1 cellular context compared by ENCODE assay signal in genomic region chr18:11040823-11041712, GRCh38.
TF ChIP-seq lines count a peak whose summit lies in the region.

No MANE protein-coding gene starts in this region.

TF ChIP-seq in HepG2, 621 proteins besides CTCF, POLR2A, EP300 and RAD21 (continued from another document and continues in another):
- no peak for TF ChIP-seq LRRFIP1 (CRISPR knock-in tag; conservative IDR thresholded peaks at IDR 0.05)
- no peak for TF ChIP-seq AGO2 (optimal IDR thresholded peaks at IDR 0.05; ENCODE audit: low read depth, low read length)
- TF ChIP-seq ZNF660 (CRISPR knock-in tag; IDR thresholded peaks at IDR 0.05; ENCODE audit: borderline replicate concordance, low read depth): no peak
- TF ChIP-seq ZNF207 (IDR thresholded peaks at IDR 0.05; ENCODE audit: borderline replicate concordance): no peak
- TF ChIP-seq KLF16 (CRISPR knock-in tag; IDR thresholded peaks at IDR 0.05): 0 out of 4 replicates have a peak, but pooled peaks of 1 of the 2 experiments have one; percentile 16
- no peak for TF ChIP-seq KMT2B (CRISPR knock-in tag; IDR thresholded peaks at IDR 0.05)
- TF ChIP-seq KDM5A (IDR thresholded peaks at IDR 0.05; ENCODE audit: borderline replicate concordance, low read length): 0 out of 2 replicates have a peak, but pooled peaks have one; percentile 45
- no peak for TF ChIP-seq NFKB2 (CRISPR knock-in tag; IDR thresholded peaks at IDR 0.05; ENCODE audit: borderline replicate concordance)
- TF ChIP-seq NR2C2 (CRISPR knock-in tag; IDR thresholded peaks at IDR 0.05; ENCODE audit: borderline replicate concordance): no peak
- TF ChIP-seq ZNF460 (CRISPR knock-in tag; IDR thresholded peaks at IDR 0.05; ENCODE audit: borderline replicate concordance): no peak
- no peak for TF ChIP-seq NFYC (CRISPR knock-in tag; IDR thresholded peaks at IDR 0.05)
- no peak for TF ChIP-seq ZNF572 (CRISPR knock-in tag; IDR thresholded peaks at IDR 0.05)
- no peak for TF ChIP-seq PCBP1 (IDR thresholded peaks at IDR 0.05; ENCODE audit: borderline replicate concordance, low read depth, low read length)
- no peak for TF ChIP-seq ZNF839 (CRISPR knock-in tag; IDR thresholded peaks at IDR 0.05; ENCODE audit: borderline replicate concordance)
- no peak for TF ChIP-seq NFAT5 (CRISPR knock-in tag; IDR thresholded peaks at IDR 0.05)
- TF ChIP-seq ZNF713 (CRISPR knock-in tag; IDR thresholded peaks at IDR 0.05): no peak
- TF ChIP-seq, protein P1, sequence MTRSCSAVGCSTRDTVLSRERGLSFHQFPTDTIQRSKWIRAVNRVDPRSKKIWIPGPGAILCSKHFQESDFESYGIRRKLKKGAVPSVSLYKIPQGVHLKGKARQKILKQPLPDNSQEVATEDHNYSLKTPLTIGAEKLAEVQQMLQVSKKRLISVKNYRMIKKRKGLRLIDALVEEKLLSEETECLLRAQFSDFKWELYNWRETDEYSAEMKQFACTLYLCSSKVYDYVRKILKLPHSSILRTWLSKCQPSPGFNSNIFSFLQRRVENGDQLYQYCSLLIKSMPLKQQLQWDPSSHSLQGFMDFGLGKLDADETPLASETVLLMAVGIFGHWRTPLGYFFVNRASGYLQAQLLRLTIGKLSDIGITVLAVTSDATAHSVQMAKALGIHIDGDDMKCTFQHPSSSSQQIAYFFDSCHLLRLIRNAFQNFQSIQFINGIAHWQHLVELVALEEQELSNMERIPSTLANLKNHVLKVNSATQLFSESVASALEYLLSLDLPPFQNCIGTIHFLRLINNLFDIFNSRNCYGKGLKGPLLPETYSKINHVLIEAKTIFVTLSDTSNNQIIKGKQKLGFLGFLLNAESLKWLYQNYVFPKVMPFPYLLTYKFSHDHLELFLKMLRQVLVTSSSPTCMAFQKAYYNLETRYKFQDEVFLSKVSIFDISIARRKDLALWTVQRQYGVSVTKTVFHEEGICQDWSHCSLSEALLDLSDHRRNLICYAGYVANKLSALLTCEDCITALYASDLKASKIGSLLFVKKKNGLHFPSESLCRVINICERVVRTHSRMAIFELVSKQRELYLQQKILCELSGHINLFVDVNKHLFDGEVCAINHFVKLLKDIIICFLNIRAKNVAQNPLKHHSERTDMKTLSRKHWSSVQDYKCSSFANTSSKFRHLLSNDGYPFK (CRISPR knock-in tag; IDR thresholded peaks at IDR 0.05; ENCODE audit: borderline replicate concordance): no peak
- TF ChIP-seq PRPF4 (IDR thresholded peaks at IDR 0.05; ENCODE audit: low read depth, low read length, poor library complexity, severe bottlenecking): no peak
- TF ChIP-seq, protein P2, sequence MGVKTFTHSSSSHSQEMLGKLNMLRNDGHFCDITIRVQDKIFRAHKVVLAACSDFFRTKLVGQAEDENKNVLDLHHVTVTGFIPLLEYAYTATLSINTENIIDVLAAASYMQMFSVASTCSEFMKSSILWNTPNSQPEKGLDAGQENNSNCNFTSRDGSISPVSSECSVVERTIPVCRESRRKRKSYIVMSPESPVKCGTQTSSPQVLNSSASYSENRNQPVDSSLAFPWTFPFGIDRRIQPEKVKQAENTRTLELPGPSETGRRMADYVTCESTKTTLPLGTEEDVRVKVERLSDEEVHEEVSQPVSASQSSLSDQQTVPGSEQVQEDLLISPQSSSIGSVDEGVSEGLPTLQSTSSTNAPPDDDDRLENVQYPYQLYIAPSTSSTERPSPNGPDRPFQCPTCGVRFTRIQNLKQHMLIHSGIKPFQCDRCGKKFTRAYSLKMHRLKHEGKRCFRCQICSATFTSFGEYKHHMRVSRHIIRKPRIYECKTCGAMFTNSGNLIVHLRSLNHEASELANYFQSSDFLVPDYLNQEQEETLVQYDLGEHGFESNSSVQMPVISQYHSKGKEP (CRISPR knock-in tag; IDR thresholded peaks at IDR 0.05): no peak
- peak; percentile 38; the same call in 1 of the 2 replicates for TF ChIP-seq CHD4 (IDR thresholded peaks at IDR 0.05; ENCODE audit: borderline replicate concordance, low read length)
- TF ChIP-seq ZFP1 (CRISPR knock-in tag; IDR thresholded peaks at IDR 0.05): 0 out of 2 replicates have a peak, but pooled peaks have one; percentile 18
- no peak for TF ChIP-seq ZNF607 (CRISPR knock-in tag; IDR thresholded peaks at IDR 0.05; ENCODE audit: borderline replicate concordance)
- no peak for TF ChIP-seq DR1 (CRISPR knock-in tag; IDR thresholded peaks at IDR 0.05)
- TF ChIP-seq ZNF652 (CRISPR knock-in tag; IDR thresholded peaks at IDR 0.05; ENCODE audit: borderline replicate concordance, low read depth): no peak
- no peak for TF ChIP-seq PLRG1 (conservative IDR thresholded peaks at IDR 0.05)
- no peak for TF ChIP-seq KDM6A (CRISPR knock-in tag; IDR thresholded peaks at IDR 0.05; ENCODE audit: low read depth)
- peak; percentile 63 for TF ChIP-seq RARA (CRISPR knock-in tag; IDR thresholded peaks at IDR 0.05)
- no peak for TF ChIP-seq BCL3 (CRISPR knock-in tag; IDR thresholded peaks at IDR 0.05)
- TF ChIP-seq ZNF382 (CRISPR knock-in tag; IDR thresholded peaks at IDR 0.05; ENCODE audit: borderline replicate concordance): no peak
- TF ChIP-seq, protein P3, sequence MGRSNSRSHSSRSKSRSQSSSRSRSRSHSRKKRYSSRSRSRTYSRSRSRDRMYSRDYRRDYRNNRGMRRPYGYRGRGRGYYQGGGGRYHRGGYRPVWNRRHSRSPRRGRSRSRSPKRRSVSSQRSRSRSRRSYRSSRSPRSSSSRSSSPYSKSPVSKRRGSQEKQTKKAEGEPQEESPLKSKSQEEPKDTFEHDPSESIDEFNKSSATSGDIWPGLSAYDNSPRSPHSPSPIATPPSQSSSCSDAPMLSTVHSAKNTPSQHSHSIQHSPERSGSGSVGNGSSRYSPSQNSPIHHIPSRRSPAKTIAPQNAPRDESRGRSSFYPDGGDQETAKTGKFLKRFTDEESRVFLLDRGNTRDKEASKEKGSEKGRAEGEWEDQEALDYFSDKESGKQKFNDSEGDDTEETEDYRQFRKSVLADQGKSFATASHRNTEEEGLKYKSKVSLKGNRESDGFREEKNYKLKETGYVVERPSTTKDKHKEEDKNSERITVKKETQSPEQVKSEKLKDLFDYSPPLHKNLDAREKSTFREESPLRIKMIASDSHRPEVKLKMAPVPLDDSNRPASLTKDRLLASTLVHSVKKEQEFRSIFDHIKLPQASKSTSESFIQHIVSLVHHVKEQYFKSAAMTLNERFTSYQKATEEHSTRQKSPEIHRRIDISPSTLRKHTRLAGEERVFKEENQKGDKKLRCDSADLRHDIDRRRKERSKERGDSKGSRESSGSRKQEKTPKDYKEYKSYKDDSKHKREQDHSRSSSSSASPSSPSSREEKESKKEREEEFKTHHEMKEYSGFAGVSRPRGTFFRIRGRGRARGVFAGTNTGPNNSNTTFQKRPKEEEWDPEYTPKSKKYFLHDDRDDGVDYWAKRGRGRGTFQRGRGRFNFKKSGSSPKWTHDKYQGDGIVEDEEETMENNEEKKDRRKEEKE (IDR thresholded peaks at IDR 0.05): no peak
- TF ChIP-seq SRSF4 (IDR thresholded peaks at IDR 0.05; ENCODE audit: low read depth, low read length, poor library complexity, severe bottlenecking): no peak
- TF ChIP-seq, protein P4, sequence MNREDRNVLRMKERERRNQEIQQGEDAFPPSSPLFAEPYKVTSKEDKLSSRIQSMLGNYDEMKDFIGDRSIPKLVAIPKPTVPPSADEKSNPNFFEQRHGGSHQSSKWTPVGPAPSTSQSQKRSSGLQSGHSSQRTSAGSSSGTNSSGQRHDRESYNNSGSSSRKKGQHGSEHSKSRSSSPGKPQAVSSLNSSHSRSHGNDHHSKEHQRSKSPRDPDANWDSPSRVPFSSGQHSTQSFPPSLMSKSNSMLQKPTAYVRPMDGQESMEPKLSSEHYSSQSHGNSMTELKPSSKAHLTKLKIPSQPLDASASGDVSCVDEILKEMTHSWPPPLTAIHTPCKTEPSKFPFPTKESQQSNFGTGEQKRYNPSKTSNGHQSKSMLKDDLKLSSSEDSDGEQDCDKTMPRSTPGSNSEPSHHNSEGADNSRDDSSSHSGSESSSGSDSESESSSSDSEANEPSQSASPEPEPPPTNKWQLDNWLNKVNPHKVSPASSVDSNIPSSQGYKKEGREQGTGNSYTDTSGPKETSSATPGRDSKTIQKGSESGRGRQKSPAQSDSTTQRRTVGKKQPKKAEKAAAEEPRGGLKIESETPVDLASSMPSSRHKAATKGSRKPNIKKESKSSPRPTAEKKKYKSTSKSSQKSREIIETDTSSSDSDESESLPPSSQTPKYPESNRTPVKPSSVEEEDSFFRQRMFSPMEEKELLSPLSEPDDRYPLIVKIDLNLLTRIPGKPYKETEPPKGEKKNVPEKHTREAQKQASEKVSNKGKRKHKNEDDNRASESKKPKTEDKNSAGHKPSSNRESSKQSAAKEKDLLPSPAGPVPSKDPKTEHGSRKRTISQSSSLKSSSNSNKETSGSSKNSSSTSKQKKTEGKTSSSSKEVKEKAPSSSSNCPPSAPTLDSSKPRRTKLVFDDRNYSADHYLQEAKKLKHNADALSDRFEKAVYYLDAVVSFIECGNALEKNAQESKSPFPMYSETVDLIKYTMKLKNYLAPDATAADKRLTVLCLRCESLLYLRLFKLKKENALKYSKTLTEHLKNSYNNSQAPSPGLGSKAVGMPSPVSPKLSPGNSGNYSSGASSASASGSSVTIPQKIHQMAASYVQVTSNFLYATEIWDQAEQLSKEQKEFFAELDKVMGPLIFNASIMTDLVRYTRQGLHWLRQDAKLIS (CRISPR knock-in tag; IDR thresholded peaks at IDR 0.05): no peak
- TF ChIP-seq PREB (CRISPR knock-in tag; IDR thresholded peaks at IDR 0.05): no peak
- TF ChIP-seq PHF8 (CRISPR knock-in tag; IDR thresholded peaks at IDR 0.05): no peak
- TF ChIP-seq ARID2 (CRISPR knock-in tag; IDR thresholded peaks at IDR 0.05; ENCODE audit: borderline replicate concordance): no peak
